ENCODE assay signal across 8 cellular contexts in the genomic region with DNA sequence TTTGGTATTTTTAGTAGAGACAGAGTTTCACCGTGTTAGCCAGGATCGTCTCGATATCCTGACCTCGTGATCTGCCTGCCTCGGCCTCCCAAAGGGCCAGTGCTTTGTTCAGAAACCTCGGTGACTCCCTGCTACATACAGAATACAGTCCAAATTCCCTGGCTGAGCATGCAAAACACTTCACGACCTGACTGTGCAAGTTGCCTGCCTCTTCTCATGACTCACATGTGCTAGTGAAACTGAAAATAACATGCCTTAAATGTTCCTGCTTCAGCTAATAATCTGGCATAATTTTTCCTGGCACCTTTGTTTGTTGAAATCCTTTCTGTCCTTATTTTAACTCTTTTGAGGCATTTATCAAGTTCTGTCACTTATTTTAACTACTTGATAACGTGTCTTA. TPM values are rescaled to one million over a fixed set of nuclear protein-coding genes. Genes with fewer than 3 reads are reported as not detected.
A peak's percentile ranks its signal among the peaks of the same experiment; 100 is the strongest.
DNase-seq lines count a peak whose midpoint lies in the region; ATAC-seq and TF ChIP-seq lines count a peak whose summit lies in the region.

No MANE protein-coding gene starts in this region.

- no peaks in the 10 kb centered on the region for H3K79me2 ChIP-seq in trophoblast cell (ENCODE audit: control insufficient read depth, insufficient read depth, low read length, poor library complexity)

- H2BK12ac ChIP-seq in trophoblast cell (ENCODE audit: low read length) = no peak overlapping the region

- intact Hi-C loops in colonic mucosa (cut with DNase I) = loop anchor here (2.0 kb wide), 1 partner anchor 213 kb away; the partner anchor contains the start of gene MAP4K5

- no peaks in the 10 kb centered on the region for H3K4me1 ChIP-seq in colonic mucosa
- H3K4me1 ChIP-seq in trophoblast cell (ENCODE audit: control insufficient read depth in 1 of 2, insufficient read depth in 2 of 2, low read length in 2 of 2) = peaks cover 0 to 2% of the 10 kb centered on the region in 2 experiments
- H3K4me1 ChIP-seq in BE2C = peaks cover 3% of the 10 kb centered on the region; the same call in 1 of the 2 replicates

- H3K18ac ChIP-seq in trophoblast cell (ENCODE audit: low read length) = no peak overlapping the region

- peaks cover 20% of the 10 kb centered on the region for H3K36me3 Mint-ChIP-seq in activated naive CD8-positive, alpha-beta T cell treated with anti-CD3 and anti-CD28 coated beads for 36 hours

- peaks cover 3% of the 10 kb centered on the region for H3K9me3 Mint-ChIP-seq in activated naive CD8-positive, alpha-beta T cell treated with anti-CD3 and anti-CD28 coated beads for 36 hours

- H3K14ac ChIP-seq in trophoblast cell (ENCODE audit: low read length) = no peak overlapping the region

- H4K8ac ChIP-seq in trophoblast cell (ENCODE audit: low read depth, low read length) = no peak overlapping the region

- TF ChIP-seq CTCF in colonic mucosa (IDR thresholded peaks at IDR 0.05) = no peak
- TF ChIP-seq CTCF in BE2C (IDR thresholded peaks at IDR 0.05; ENCODE audit: low read depth, low read length) = no peak

- WGBS in trophoblast cell (ENCODE audit: extremely low coverage, insufficient coverage, insufficient read length) = no CpG with 5 or more reads among the region's 8 CpGs

- H3K9ac ChIP-seq in colonic mucosa (ENCODE audit: low read depth in 2 of 2, low read length in 2 of 2) (no peak overlapping the region), trophoblast cell (ENCODE audit: low read length) (no peak overlapping the region)

- H3K4me2 ChIP-seq in trophoblast cell (ENCODE audit: low read length) = no peak overlapping the region

- H2BK120ac ChIP-seq in trophoblast cell (ENCODE audit: insufficient read depth, low read length, poor library complexity) = no peak overlapping the region

- H3K27ac ChIP-seq in colonic mucosa (peak overlapping the region; percentile 48), trophoblast cell (ENCODE audit: low read depth, low read length) (no peak overlapping the region)

- no peaks in the 10 kb centered on the region for H3K27me3 ChIP-seq in colonic mucosa
- H3K27me3 ChIP-seq in trophoblast cell (ENCODE audit: insufficient read depth, low read length) = no peaks in the 10 kb centered on the region
- no peaks in the 10 kb centered on the region for H3K27me3 ChIP-seq in BE2C

- H3K4me3 ChIP-seq in colonic mucosa = no peak overlapping the region
- no peak overlapping the region for H3K4me3 ChIP-seq in trophoblast cell (ENCODE audit: low read depth, low read length)
- no peak overlapping the region for H3K4me3 ChIP-seq in BE2C (ENCODE audit: low read depth, low read length)

- no peaks in the 10 kb centered on the region for H3K79me1 ChIP-seq in trophoblast cell (ENCODE audit: low read length)

- no peak overlapping the region for H2AFZ ChIP-seq in trophoblast cell (ENCODE audit: insufficient read depth, low read length, poor library complexity)

- H3K9me3 ChIP-seq in colonic mucosa = no peaks in the 10 kb centered on the region
- no peaks in the 10 kb centered on the region for H3K9me3 ChIP-seq in trophoblast cell (ENCODE audit: insufficient read depth, low read depth, low read length)
- H3K9me3 ChIP-seq in BE2C = no peaks in the 10 kb centered on the region

- no peak overlapping the region for H2BK5ac ChIP-seq in trophoblast cell (ENCODE audit: low read depth, low read length, poor library complexity)

- H3K27ac Mint-ChIP-seq in activated naive CD8-positive, alpha-beta T cell treated with anti-CD3 and anti-CD28 coated beads for 36 hours = no peak overlapping the region

- DNase-seq in colonic mucosa (no peak), trophoblast cell (peak; percentile 29 to 48), epidermal melanocyte (ENCODE audit: insufficient read length, low spot score) (no peak), SIG-M5 (lab: John Stamatoyannopoulos, UW) (no peak), BE2C (no peak)
- DNase-seq in activated naive CD8-positive, alpha-beta T cell treated with anti-CD3 and anti-CD28 coated beads for 36 hours = no peak

- no peaks in the 10 kb centered on the region for H3K27me3 Mint-ChIP-seq in activated naive CD8-positive, alpha-beta T cell treated with anti-CD3 and anti-CD28 coated beads for 36 hours

- no peak overlapping the region for H4K12ac ChIP-seq in trophoblast cell (ENCODE audit: low read depth, low read length)

- ATAC-seq in GM18517 (IDR thresholded peaks at IDR 0.05; ENCODE audit: unreplicated experiment) (peak; percentile 26), HG02885 (IDR thresholded peaks at IDR 0.05; ENCODE audit: poor library complexity, unreplicated experiment) (peak; percentile 66)

- H3K4ac ChIP-seq in trophoblast cell (ENCODE audit: low read depth, low read length) = no peak overlapping the region

- H4K91ac ChIP-seq in trophoblast cell (ENCODE audit: low read depth, low read length) = no peak overlapping the region

- H3K4me1 Mint-ChIP-seq in activated naive CD8-positive, alpha-beta T cell treated with anti-CD3 and anti-CD28 coated beads for 36 hours = peaks cover 37% of the 10 kb centered on the region

- H3K36me3 ChIP-seq in colonic mucosa (no peaks in the 10 kb centered on the region), trophoblast cell (ENCODE audit: control insufficient read depth in 1 of 2, insufficient read depth in 2 of 2, low read length in 2 of 2) (peaks cover 0 to 4% of the 10 kb centered on the region in 2 experiments), BE2C (peaks cover 13% of the 10 kb centered on the region)

- H2AK5ac ChIP-seq in trophoblast cell (ENCODE audit: low read length) = no peak overlapping the region

- no peak overlapping the region for H3K4me3 Mint-ChIP-seq in activated naive CD8-positive, alpha-beta T cell treated with anti-CD3 and anti-CD28 coated beads for 36 hours

- no peak overlapping the region for H3K23ac ChIP-seq in trophoblast cell (ENCODE audit: low read length)

RNA-seq across cellular contexts. Expression of gene DMAC2L, which starts 8.2 kb away (rescaled TPM):
- total RNA-seq in colonic mucosa = 10 to 100 TPM; 15.2 to 20.9 TPM
- 5.2 and 6.2 TPM in 2 replicates for polyA plus RNA-seq in trophoblast cell (2013)
- 12.4 TPM for polyA plus RNA-seq in BE2C (2012; ENCODE audit: insufficient read depth, insufficient read length, low read depth)
- 10 to 100 TPM; 14.5 to 18.1 TPM for total RNA-seq in activated naive CD8-positive, alpha-beta T cell treated with anti-CD3 and anti-CD28 coated beads for 36 hours

RNA-seq across cellular contexts. Expression of gene L2HGDH, which starts 8.2 kb away (rescaled TPM):
- total RNA-seq in colonic mucosa = 10 to 100 TPM; 11.4 to 12.3 TPM
- 5.9 and 6.0 TPM in 2 replicates for polyA plus RNA-seq in trophoblast cell (2013)
- polyA plus RNA-seq in BE2C (2012; ENCODE audit: insufficient read depth, insufficient read length, low read depth) = 8.9 TPM
- total RNA-seq in activated naive CD8-positive, alpha-beta T cell treated with anti-CD3 and anti-CD28 coated beads for 36 hours = 10 to 100 TPM; 21.1 to 21.6 TPM

Comparison
In these comparisons a context has a peak if more than half of its experiments do, and no peak if none do; other contexts are left out.
1. DNase-seq: peak in trophoblast cell (2 of 2); none in colonic mucosa (single experiment), epidermal melanocyte (single experiment), SIG-M5 (single experiment), BE2C (single experiment) and activated naive CD8-positive, alpha-beta T cell treated with anti-CD3 and anti-CD28 coated beads for 36 hours (single experiment).